ENCODE assay signal across 8 cellular contexts in genomic region chr13:24159921-24160324, GRCh38. TPM values are rescaled to one million over a fixed set of nuclear protein-coding genes. Genes with fewer than 3 reads are reported as not detected.
DNase-seq lines count a peak whose midpoint lies in the region; ATAC-seq, FAIRE-seq and TF ChIP-seq lines count a peak whose summit lies in the region.

No MANE protein-coding gene starts in this region.

- TF ChIP-seq CTCF in tibial artery (IDR thresholded peaks at IDR 0.05), result no peak

- intact Hi-C loops in activated naive CD4-positive, alpha-beta T cell treated with anti-CD3 and anti-CD28 coated beads for 36 hours (cut with micrococcal nuclease), result loop anchor here (1.0 to 5.0 kb wide), 8 partner anchors 37 to 581 kb away; no protein-coding TSS in a partner anchor
- intact Hi-C loops in tibial artery (cut with DNase I; ENCODE audit: low total_unique reads), result no loop called here

- peaks cover 12% of the 10 kb centered on the region for H3K4me1 Mint-ChIP-seq in activated naive CD4-positive, alpha-beta T cell treated with anti-CD3 and anti-CD28 coated beads for 36 hours (ENCODE audit: low read depth)
- H3K4me1 Mint-ChIP-seq in activated naive CD8-positive, alpha-beta T cell treated with anti-CD3 and anti-CD28 coated beads, Interleukin-2, amount 50 U/mL, for 24 hours, result peaks cover 19% of the 10 kb centered on the region

- H3K27me3 Mint-ChIP-seq in activated naive CD4-positive, alpha-beta T cell treated with anti-CD3 and anti-CD28 coated beads for 36 hours (ENCODE audit: low read depth), result peaks cover 8% of the 10 kb centered on the region
- no peaks in the 10 kb centered on the region for H3K27me3 Mint-ChIP-seq in activated naive CD8-positive, alpha-beta T cell treated with anti-CD3 and anti-CD28 coated beads, Interleukin-2, amount 50 U/mL, for 24 hours

- H3K27ac Mint-ChIP-seq in activated naive CD4-positive, alpha-beta T cell treated with anti-CD3 and anti-CD28 coated beads for 36 hours, result no peak overlapping the region
- no peak overlapping the region for H3K27ac Mint-ChIP-seq in activated naive CD8-positive, alpha-beta T cell treated with anti-CD3 and anti-CD28 coated beads, Interleukin-2, amount 50 U/mL, for 24 hours

- no peaks in the 10 kb centered on the region for H3K27me3 ChIP-seq in layer of hippocampus (ENCODE audit: control insufficient read depth, insufficient read depth, low read length)
- peaks cover 0 to 2% of the 10 kb centered on the region in 2 donors for H3K27me3 ChIP-seq in tibial artery

- H3K27ac ChIP-seq in layer of hippocampus (ENCODE audit: low read depth, low read length), result peak overlapping the region; percentile 64
- H3K27ac ChIP-seq in tibial artery, result peak overlapping the region; percentile 43 to 73

- no peak for ATAC-seq in activated naive CD8-positive, alpha-beta T cell treated with anti-CD3 and anti-CD28 coated beads, Interleukin-2, amount 50 U/mL, for 24 hours

- peak overlapping the region; percentile 86 for H3K4me3 Mint-ChIP-seq in activated naive CD4-positive, alpha-beta T cell treated with anti-CD3 and anti-CD28 coated beads for 36 hours
- peak overlapping the region; percentile 86 for H3K4me3 Mint-ChIP-seq in activated naive CD8-positive, alpha-beta T cell treated with anti-CD3 and anti-CD28 coated beads, Interleukin-2, amount 50 U/mL, for 24 hours

- TF ChIP-seq POLR2A in GM12891 (IDR thresholded peaks at IDR 0.05; ENCODE audit: low read depth, low read length), result no peak

- H3K9me3 ChIP-seq in tibial artery, result no peaks in the 10 kb centered on the region

- no peak for FAIRE-seq in GM12891 (lab: Jason Lieb, UNC)

- peak overlapping the region; percentile 65 to 67 for H3K4me3 ChIP-seq in tibial artery

- CTCF ChIA-PET in activated naive CD4-positive, alpha-beta T cell treated with anti-CD3 and anti-CD28 coated beads for 36 hours (lab: Charles Lee), result interaction anchor here (0.6 to 2.2 kb wide), 6 partner anchors 18 to 109 kb away, joined by 3 to 11 read pairs (median 3); no protein-coding TSS in a partner anchor

- H3K4me1 ChIP-seq in tibial artery, result peaks cover 0 to 31% (median 17%) of the 10 kb centered on the region in 4 donors

- peaks cover 4% of the 10 kb centered on the region for H3K36me3 Mint-ChIP-seq in activated naive CD4-positive, alpha-beta T cell treated with anti-CD3 and anti-CD28 coated beads for 36 hours (ENCODE audit: low read depth)
- H3K36me3 Mint-ChIP-seq in activated naive CD8-positive, alpha-beta T cell treated with anti-CD3 and anti-CD28 coated beads, Interleukin-2, amount 50 U/mL, for 24 hours (ENCODE audit: low read depth), result peaks cover 3% of the 10 kb centered on the region

- no peak for DNase-seq in activated naive CD4-positive, alpha-beta T cell treated with anti-CD3 and anti-CD28 coated beads for 36 hours
- no peak for DNase-seq in activated naive CD4-positive, alpha-beta T cell (lab: John Stamatoyannopoulos, UW)
- no peak for DNase-seq in activated naive CD8-positive, alpha-beta T cell treated with anti-CD3 and anti-CD28 coated beads, Interleukin-2, amount 50 U/mL, for 24 hours
- DNase-seq in tibial artery (no peak), H4 (ENCODE audit: low spot score) (no peak), GM12891 (ENCODE audit: insufficient read length, low spot score) (no peak)
- no peak for DNase-seq in stimulated activated CD4-positive, alpha-beta T cell treated with anti-CD3 and anti-CD28 coated beads, Interleukin-15, amount 100 ng/mL, for 24 hours

- H3K9me3 Mint-ChIP-seq in activated naive CD4-positive, alpha-beta T cell treated with anti-CD3 and anti-CD28 coated beads for 36 hours, result no peaks in the 10 kb centered on the region
- no peaks in the 10 kb centered on the region for H3K9me3 Mint-ChIP-seq in activated naive CD8-positive, alpha-beta T cell treated with anti-CD3 and anti-CD28 coated beads, Interleukin-2, amount 50 U/mL, for 24 hours

- H3K36me3 ChIP-seq in tibial artery, result no peaks in the 10 kb centered on the region

TF ChIP-seq in GM12891, 5 proteins besides CTCF, POLR2A, EP300 and RAD21:
- TF ChIP-seq POU2F2 (IDR thresholded peaks at IDR 0.05; ENCODE audit: low read depth, low read length) (no peak), SPI1 (IDR thresholded peaks at IDR 0.05; ENCODE audit: low read depth, low read length) (no peak), TAF1 (IDR thresholded peaks at IDR 0.05; ENCODE audit: low read depth, low read length) (no peak), PAX5 (IDR thresholded peaks at IDR 0.05; ENCODE audit: insufficient read depth, low read length, severe bottlenecking) (no peak), POLR2AphosphoS5 (IDR thresholded peaks at IDR 0.05; ENCODE audit: low read depth, low read length) (no peak)

RNA-seq across cellular contexts. Expression of gene SPATA13, which starts 0.6 kb away (rescaled TPM):
- 10 to 100 TPM; 56.8 to 57.4 TPM for total RNA-seq in activated naive CD4-positive, alpha-beta T cell treated with anti-CD3 and anti-CD28 coated beads for 36 hours
- total RNA-seq in H4 (2014; rRNA removed; shearing (Covaris generic)), result 5.1 and 12.1 TPM in 2 replicates
- 5.2 TPM for polyA plus RNA-seq in GM12891 (2012; ENCODE audit: low read depth, missing spikeins)
